Comparison of ENCODE assay signal across 8 cellular contexts in genomic region chr15:83671603-83672002, GRCh38. TPM values are rescaled to one million over a fixed set of nuclear protein-coding genes. Genes with fewer than 3 reads are reported as not detected.
"Had no signal": no experiment of that assay in that cellular context is flagged by ENCODE, and none has a peak within 500 bp of the region (broad histone marks: within the 10 kb centered on the region; RNA-seq: fewer than 3 reads in every experiment).

No MANE protein-coding gene starts in this region.

- H2AFZ ChIP-seq: GM23338 had no signal

- H3K4me1 Mint-ChIP-seq: GM23338 had no signal

- FAIRE-seq: H1, H54, HTR-8/SVneo had no signal

- H3K4me3 ChIP-seq: GM23338 had no signal

- H3K27ac Mint-ChIP-seq: GM23338, H9 had no signal

- H3K4me2 ChIP-seq: GM23338 had no signal

- DNase-seq: H9, HCEC 1CT, IMR-90 had no signal

- H3K4me3 Mint-ChIP-seq: GM23338, H9 had no signal

- H3K9me3 Mint-ChIP-seq: GM23338 had no signal

- ATAC-seq: GM23338 had no signal

RNA-seq across cellular contexts. Expression of gene ADAMTSL3, which starts 17.7 kb away (rescaled TPM):
- total RNA-seq: HT-29 had no signal
